ENCODE assay signal across 8 cellular contexts in genomic region chr17:82037113-82037888, GRCh38. TPM values are rescaled to one million over a fixed set of nuclear protein-coding genes. Genes with fewer than 3 reads are reported as not detected.
A peak's percentile ranks its signal among the peaks of the same experiment; 100 is the strongest.
DNase-seq lines count a peak whose midpoint lies in the region; ATAC-seq and TF ChIP-seq lines count a peak whose summit lies in the region.

Gene DCXR (minus strand): TSS chr17:82037697. CDS start chr17:82037682, 15 bp downstream.

- peak within 1 kb of the TSS; percentile 96 for H2AFZ ChIP-seq in PC-3 (ENCODE audit: low read length)

- peaks cover 17% of the 10 kb centered on the region for H3K79me2 ChIP-seq in PC-3 (ENCODE audit: low read length)

- peaks cover 22% of the 10 kb centered on the region for H3K4me1 ChIP-seq in PC-3 (ENCODE audit: insufficient read depth, low read length)

- no peaks in the 10 kb centered on the region for H3K36me3 ChIP-seq in PC-3 (ENCODE audit: low read depth, low read length)

- no TSS peak for BruUV-seq in PC-3 (replicated peaks; lab: Mats Ljungman, UMichigan)

- peak within 1 kb of the TSS; percentile 46 for H3K27ac ChIP-seq in PC-3 (ENCODE audit: low read length)

- POLR2A ChIA-PET in PC-3 (lab: Charles Lee; ENCODE audit: unreplicated experiment), result interaction anchor here (0.6 to 1.0 kb wide), 9 partner anchors 15 to 152 kb away, joined by 3 to 5 read pairs (median 4); partner anchors contain the start of genes FASN and MAFG

- no peaks in the 10 kb centered on the region for H3K9me2 ChIP-seq in PC-3 (replicated peaks; ENCODE audit: low read length)

- peak within 1 kb of the TSS; percentile 75 for H3K9ac ChIP-seq in PC-3 (ENCODE audit: low read length)

- intact Hi-C loops in PC-3 (cut with micrococcal nuclease), result loop anchor here (5.0 kb wide), 1 partner anchor 60 kb away; the partner anchor contains the start of gene FASN

- TF ChIP-seq CTCF in PC-3 (conservative IDR thresholded peaks at IDR 0.05; ENCODE audit: low read depth, low read length) (peak; percentile 73), epithelial cell of esophagus (IDR thresholded peaks at IDR 0.05; ENCODE audit: insufficient read depth, low read depth, low read length, missing control alignments) (peak; percentile 48)

- no peaks in the 10 kb centered on the region for H3F3A ChIP-seq in PC-3 (ENCODE audit: low read length, unreplicated experiment)

- peaks cover 8% of the 10 kb centered on the region; the same call in 1 of the 2 replicates for H4K20me1 ChIP-seq in PC-3 (ENCODE audit: low read length)

- H3K4me3 ChIP-seq in Jurkat, Clone E6-1 (ENCODE audit: low read length), result peak within 1 kb of the TSS; percentile 75
- peak within 1 kb of the TSS; percentile 86 for H3K4me3 ChIP-seq in PC-3 (ENCODE audit: low read length)
- H3K4me3 ChIP-seq in epithelial cell of esophagus (ENCODE audit: low read length), result peak within 1 kb of the TSS; percentile 80

- peak; percentile 92 for DNase-seq in DMS153 treated with DMSO at 0.1 percent for 48 hours (lab: John Stamatoyannopoulos, UW; ENCODE audit: unreplicated experiment)
- DNase-seq in Jurkat, Clone E6-1 (ENCODE audit: low read depth, low spot score), result peak; percentile 91
- DNase-seq in PC-3, result peak; percentile 95
- DNase-seq in activated T-cell treated with anti-CD3 and anti-CD28 coated beads for 48 hours (ENCODE audit: low read depth), result peak; percentile 96
- peak; percentile 99 for DNase-seq in epithelial cell of esophagus (ENCODE audit: low read depth)
- peak; percentile 97 for DNase-seq in mucosa of gallbladder (ENCODE audit: low spot score)
- DNase-seq in stimulated activated CD8-positive, alpha-beta memory T cell treated with anti-CD3 and anti-CD28 coated beads, Interleukin-4, amount 100 ng/mL, for 4 hours (ENCODE audit: low read depth in 2 of 2, low spot score in 1 of 2), result peak; percentile 77 to 90

- CTCF ChIA-PET in PC-3 (lab: Charles Lee), result interaction anchor here (0.6 to 1.1 kb wide), 6 partner anchors 8 to 204 kb away, joined by 3 to 10 read pairs (median 3); partner anchors contain the start of genes CENPX, DUS1L and LRRC45

- H3K4me2 ChIP-seq in PC-3 (ENCODE audit: low read length), result peak within 1 kb of the TSS; percentile 93

- H3K9me3 ChIP-seq in PC-3 (ENCODE audit: low read length), result no peaks in the 10 kb centered on the region

- H3K27me3 ChIP-seq in PC-3 (ENCODE audit: low read length), result no peaks in the 10 kb centered on the region

- ATAC-seq in GM21576 (IDR thresholded peaks at IDR 0.05; ENCODE audit: unreplicated experiment) (peak; percentile 87), PC-3 (peak; percentile 92)

RNA-seq across cellular contexts. Expression of gene DCXR, which starts in this region (rescaled TPM):
- 207 TPM for polyA plus RNA-seq in Jurkat, Clone E6-1 (2012; ENCODE audit: insufficient read depth, insufficient read length)
- total RNA-seq in PC-3 (2014; rRNA removed) (135 and 142 TPM in 2 replicates), mucosa of gallbladder (102 TPM)

Comparison
In these comparisons a context has a peak if more than half of its experiments do, and no peak if none do; other contexts are left out.
1. Peak in every context shown above with its lines: DNase-seq, ATAC-seq, H3K4me3 ChIP-seq and H3K27ac ChIP-seq.